10 cellular contexts compared by ENCODE assay signal in genomic region chr17:76446449-76447231, GRCh38. TPM values are rescaled to one million over a fixed set of nuclear protein-coding genes. Genes with fewer than 3 reads are reported as not detected.
DNase-seq lines count a peak whose midpoint lies in the region; ATAC-seq, FAIRE-seq and TF ChIP-seq lines count a peak whose summit lies in the region.
"Had no signal": no experiment of that assay in that cellular context is flagged by ENCODE, and none has a peak within 500 bp of the region (broad histone marks: within the 10 kb centered on the region; RNA-seq: fewer than 3 reads in every experiment).

No MANE protein-coding gene starts in this region.

- peak overlapping the region; percentile 39; the same call in 1 of the 2 replicates for H3K18ac ChIP-seq in H1 (ENCODE audit: extremely low read depth, low read length)

- H3K27ac Mint-ChIP-seq in nephron progenitor cell, result peak overlapping the region; percentile 3

- H3K79me1 ChIP-seq in H1 (ENCODE audit: low read depth, low read length), result peaks cover 14% of the 10 kb centered on the region

- no peak overlapping the region for H3K14ac ChIP-seq in H1 (ENCODE audit: insufficient read length)

- H3K56ac ChIP-seq in H1 (replicated peaks; ENCODE audit: insufficient read length, low read depth, low read length), result no peak overlapping the region

- no peak overlapping the region; the same call in 1 of the 2 replicates for H4K8ac ChIP-seq in H1 (ENCODE audit: extremely low read depth, insufficient read depth, low read length)

- no peak overlapping the region for H2AK5ac ChIP-seq in H1 (ENCODE audit: low read depth, low read length)

- peak overlapping the region; percentile 35 to 56; a peak in 3 of 4 replicates for H3K4me2 ChIP-seq in H1 (ENCODE audit: insufficient read depth in 1 of 2, low read depth in 2 of 2, low read length in 2 of 2)

- H4K5ac ChIP-seq in H1 (ENCODE audit: insufficient read length, low read depth, low read length), result no peak overlapping the region

- no peak overlapping the region for H2BK12ac ChIP-seq in H1 (ENCODE audit: low read depth, low read length)

- no peak overlapping the region for H3K4me3 Mint-ChIP-seq in nephron progenitor cell

- POLR2A ChIA-PET in H1 (lab: Charles Lee; ENCODE audit: partially characterized antibody), result interaction anchor here (1.7 kb wide), 1 partner anchor 12 kb away, joined by 5 read pairs; no protein-coding TSS in a partner anchor

- H3K4me3 ChIP-seq in MG63, result peak overlapping the region; percentile 30
- peak overlapping the region in 1 of 4 experiments; percentile 31; a peak in 3 of 8 replicates for H3K4me3 ChIP-seq in H1 (ENCODE audit: extremely low read depth in 1 of 4, insufficient read depth in 2 of 4, low read depth in 3 of 4, low read length in 4 of 4)
- no peak overlapping the region for H3K4me3 ChIP-seq in prostate gland
- H3K4me3 ChIP-seq: HAP-1 had no signal

- TF ChIP-seq POLR2A in H1 (IDR thresholded peaks at IDR 0.05; ENCODE audit: control extremely low read depth in 1 of 2, low read depth in 2 of 2, low read length in 2 of 2), result no peak
- no peak for TF ChIP-seq POLR2A in prostate gland (IDR thresholded peaks at IDR 0.05)

- H3K27me3 ChIP-seq in MG63 (no peaks in the 10 kb centered on the region), H1 (replicated peaks in 1 of 4; ENCODE audit: control insufficient read depth in 3 of 4, extremely low read depth in 1 of 4, insufficient read depth in 3 of 4, low read length in 3 of 4) (no peaks in the 10 kb centered on the region), prostate gland (replicated peaks; ENCODE audit: insufficient read depth) (no peaks in the 10 kb centered on the region)

- no peaks in the 10 kb centered on the region for H3K9me3 Mint-ChIP-seq in nephron progenitor cell

- H3K79me2 ChIP-seq in H1 (ENCODE audit: control insufficient read depth in 1 of 2, insufficient read depth in 2 of 2, low read length in 2 of 2), result peaks cover 40 to 93% of the 10 kb centered on the region in 2 experiments

- CTCF ChIA-PET in H1 (lab: Charles Lee; ENCODE audit: partially characterized antibody), result interaction anchor here (1.8 to 4.7 kb wide), 5 partner anchors 12 to 39 kb away, joined by 4 to 20 read pairs (median 13); no protein-coding TSS in a partner anchor

- H3K9me3 ChIP-seq in MG63 (no peaks in the 10 kb centered on the region), H1 (ENCODE audit: insufficient read depth in 2 of 2, low read depth in 1 of 2, low read length in 1 of 2) (no peaks in the 10 kb centered on the region), prostate gland (no peaks in the 10 kb centered on the region)
- H3K9me3 ChIP-seq: HAP-1 had no signal

- no peak overlapping the region for H2BK15ac ChIP-seq in H1 (ENCODE audit: low read length)

- H3K36me3 ChIP-seq in MG63 (peaks cover 19% of the 10 kb centered on the region), H1 (ENCODE audit: control insufficient read depth in 2 of 4, insufficient read depth in 4 of 4, low read length in 3 of 4) (no peaks in the 10 kb centered on the region), prostate gland (no peaks in the 10 kb centered on the region)

- H3K9ac ChIP-seq in H1 (replicated peaks in 1 of 4; ENCODE audit: extremely low read depth in 1 of 4, low read depth in 3 of 4, low read length in 3 of 4), result no peak overlapping the region

- 66% methylated on average over 9 of the region's 9 CpGs; no CpG with 5 or more reads in 1 of the 2 experiments for WGBS in H1 (ENCODE audit: extremely low coverage in 1 of 2, insufficient coverage in 1 of 2, insufficient read length in 1 of 2, insufficient replicate concordance in 2 of 2, low coverage in 1 of 2, low lambda C conversion rate in 2 of 2, missing lambda C conversion rate in 1 of 2), 2 experiments
- 49% methylated on average over 9 of the region's 9 CpGs for WGBS in prostate gland

- H3K23me2 ChIP-seq in H1 (ENCODE audit: low read depth, low read length), result no peaks in the 10 kb centered on the region

- intact Hi-C loops in prostate gland (cut with DNase I), result no loop called here

- peak overlapping the region; percentile 81; the same call in 1 of the 2 replicates for H2BK5ac ChIP-seq in H1 (ENCODE audit: low read depth, low read length)

- H3K36me3 Mint-ChIP-seq in nephron progenitor cell (ENCODE audit: low read depth), result peaks cover 16% of the 10 kb centered on the region

- peaks cover 19 to 34% of the 10 kb centered on the region in 2 experiments for H4K20me1 ChIP-seq in H1 (replicated peaks in 1 of 2; ENCODE audit: control insufficient read depth in 1 of 2, insufficient read depth in 2 of 2, low read length in 2 of 2)

- TF ChIP-seq CTCF in H1 (IDR thresholded peaks at IDR 0.05; ENCODE audit: control extremely low read depth in 1 of 3, insufficient read depth in 1 of 3, low read depth in 1 of 3, low read length in 3 of 3) (no peak), nephron progenitor cell (IDR thresholded peaks at IDR 0.05) (no peak), prostate gland (IDR thresholded peaks at IDR 0.05) (no peak)

- no peak for TF ChIP-seq EP300 in H1 (IDR thresholded peaks at IDR 0.05; ENCODE audit: borderline replicate concordance in 1 of 2, low read depth in 2 of 2, low read length in 2 of 2)

- peaks cover 85% of the 10 kb centered on the region for H3K4me1 Mint-ChIP-seq in nephron progenitor cell

- peak overlapping the region; percentile 12 for H4K91ac ChIP-seq in H1 (replicated peaks; ENCODE audit: insufficient read length, low read length)

- peak overlapping the region; percentile 23 for H3K4ac ChIP-seq in H1 (replicated peaks; ENCODE audit: insufficient read length, low read depth, low read length)

- H3K27me3 Mint-ChIP-seq in nephron progenitor cell (ENCODE audit: low read depth, poor library complexity), result no peaks in the 10 kb centered on the region

- no peak overlapping the region for H3K27ac ChIP-seq in H1 (ENCODE audit: low read depth, low read length)
- H3K27ac ChIP-seq in prostate gland, result no peak overlapping the region
- H3K27ac ChIP-seq: VCaP had no signal

- no peak overlapping the region for H3K23ac ChIP-seq in H1 (ENCODE audit: insufficient read length)

- H2AFZ ChIP-seq in H1 (ENCODE audit: low read length), result no peak overlapping the region

- H2BK20ac ChIP-seq in H1 (ENCODE audit: low read length), result 0 out of 2 replicates have a peak overlapping the region, but pooled peaks have one; percentile 10

- no peak for TF ChIP-seq RAD21 in H1 (IDR thresholded peaks at IDR 0.05 in 1 of 2, conservative IDR thresholded peaks at IDR 0.05 in 1 of 2; ENCODE audit: low read depth in 2 of 2, low read length in 2 of 2)

- DNase-seq in EH (ENCODE audit: low read depth) (peak; percentile 88), MG63 (peak; percentile 91), H1 (ENCODE audit: low read depth in 1 of 2, low spot score in 2 of 2) (no peak), nephron progenitor cell (no peak), NCI-H1105 (lab: John Stamatoyannopoulos, UW) (no peak), prostate gland (ENCODE audit: low spot score) (no peak)
- DNase-seq in activated naive CD4-positive, alpha-beta T cell treated with anti-CD3 and anti-CD28 coated beads, Interleukin-2, amount 50 U/mL, for 16 hours, result no peak

- no peak for ATAC-seq in GM18511 (IDR thresholded peaks at IDR 0.05; ENCODE audit: unreplicated experiment)

- H3K4me1 ChIP-seq in H1 (replicated peaks in 1 of 4; ENCODE audit: control insufficient read depth in 3 of 4, insufficient read depth in 4 of 4, low read length in 3 of 4) (peaks cover 33 to 63% (median 58%) of the 10 kb centered on the region in 4 experiments), prostate gland (replicated peaks) (peaks cover 4% of the 10 kb centered on the region)

- no peak for FAIRE-seq in H1 (lab: Jason Lieb, UNC)

- H2BK120ac ChIP-seq in H1 (replicated peaks; ENCODE audit: low read depth, low read length), result no peak overlapping the region

TF ChIP-seq in H1, 55 proteins besides CTCF, POLR2A, EP300 and RAD21 (continues in another document):
- TF ChIP-seq SP4 (IDR thresholded peaks at IDR 0.05; ENCODE audit: low read length) (no peak), TAF7 (optimal IDR thresholded peaks at IDR 0.05; ENCODE audit: borderline replicate concordance, low read depth, low read length) (no peak)

RNA-seq across cellular contexts. Expression of gene UBE2O, which starts 6.3 kb away (rescaled TPM):
- 19.7 and 32.7 TPM in 2 replicates for total RNA-seq in MG63 (2014; rRNA removed; shearing (Covaris generic); ENCODE audit: low replicate concordance)
- 63.0 and 65.6 TPM in 2 replicates for total RNA-seq in H1 (2021; fragmentation: NEBNext Ultra II Directional; extraction: Animal tissue kit (Norgen Biotek cat#: 25700))
- 24.4 and 34.1 TPM in 2 replicates for polyA plus RNA-seq in H1 (2011; rRNA removed)
- 26.6 TPM for polyA plus RNA-seq in H1 (2011; cell fraction: cytosol; rRNA removed)
- 63.4 TPM for polyA plus RNA-seq in H1 (2011; cell fraction: nucleus; rRNA removed)
- polyA plus RNA-seq in H1 (2012, experiment 1 of 2), result 37.4 to 63.3 TPM (median 56.2 TPM) in 4 replicates
- 31.8 TPM for polyA plus RNA-seq in H1 (2012, experiment 2 of 2)
- polyA plus RNA-seq in H1 (2013, experiment 1 of 2), result 25.8 TPM
- polyA plus RNA-seq in H1 (2013, experiment 2 of 2), result 23.6 TPM
- 119 and 174 TPM in 2 replicates for polyA minus RNA-seq in H1 (2011; rRNA and poly(A)+ RNA removed)
- polyA minus RNA-seq in H1 (2011; cell fraction: cytosol; rRNA and poly(A)+ RNA removed), result 36.0 TPM
- 29.6 TPM for polyA minus RNA-seq in H1 (2011; cell fraction: nucleus; rRNA and poly(A)+ RNA removed)
- total RNA-seq in prostate gland, result 10 to 100 TPM; 19.9 to 39.8 TPM

RNA-seq across cellular contexts. Expression of gene AANAT, which starts 20.8 kb away (rescaled TPM):
- total RNA-seq in MG63 (2014; rRNA removed; shearing (Covaris generic); ENCODE audit: low replicate concordance), result not detected in 2 replicates
- total RNA-seq in H1 (2021; fragmentation: NEBNext Ultra II Directional; extraction: Animal tissue kit (Norgen Biotek cat#: 25700)), result not detected in 2 replicates
- 0.53 and 1.1 TPM in 2 replicates for polyA plus RNA-seq in H1 (2011; rRNA removed)
- 0.43 TPM for polyA plus RNA-seq in H1 (2011; cell fraction: cytosol; rRNA removed)
- polyA plus RNA-seq in H1 (2011; cell fraction: nucleus; rRNA removed), result 1.5 TPM
- 0.46 to 0.76 TPM (median 0.68 TPM) in 4 replicates for polyA plus RNA-seq in H1 (2012, experiment 1 of 2)
- polyA plus RNA-seq in H1 (2012, experiment 2 of 2), result not detected
- 0.16 TPM for polyA plus RNA-seq in H1 (2013, experiment 1 of 2)
- polyA plus RNA-seq in H1 (2013, experiment 2 of 2), result 0.13 TPM
- polyA minus RNA-seq in H1 (2011; rRNA and poly(A)+ RNA removed), result not detected in 2 replicates
- polyA minus RNA-seq in H1 (2011; cell fraction: cytosol; rRNA and poly(A)+ RNA removed), result not detected
- polyA minus RNA-seq in H1 (2011; cell fraction: nucleus; rRNA and poly(A)+ RNA removed), result not detected
- not detected for total RNA-seq in prostate gland

RNA-seq across cellular contexts. Expression of gene RHBDF2, which starts 54.6 kb away (rescaled TPM):
- total RNA-seq in MG63 (2014; rRNA removed; shearing (Covaris generic); ENCODE audit: low replicate concordance), result 5.9 and 20.9 TPM in 2 replicates
- total RNA-seq in H1 (2021; fragmentation: NEBNext Ultra II Directional; extraction: Animal tissue kit (Norgen Biotek cat#: 25700)), result 25.9 and 26.2 TPM in 2 replicates
- polyA plus RNA-seq in H1 (2011; rRNA removed), result 21.2 and 27.9 TPM in 2 replicates
- polyA plus RNA-seq in H1 (2011; cell fraction: cytosol; rRNA removed), result 15.5 TPM
- polyA plus RNA-seq in H1 (2011; cell fraction: nucleus; rRNA removed), result 46.6 TPM
- 16.4 to 25.4 TPM (median 22.4 TPM) in 4 replicates for polyA plus RNA-seq in H1 (2012, experiment 1 of 2)
- 15.6 TPM for polyA plus RNA-seq in H1 (2012, experiment 2 of 2)
- polyA plus RNA-seq in H1 (2013, experiment 1 of 2), result 30.8 TPM
- 30.3 TPM for polyA plus RNA-seq in H1 (2013, experiment 2 of 2)
- 12.5 and 16.5 TPM in 2 replicates for polyA minus RNA-seq in H1 (2011; rRNA and poly(A)+ RNA removed)
- polyA minus RNA-seq in H1 (2011; cell fraction: cytosol; rRNA and poly(A)+ RNA removed), result 16.4 TPM
- 22.9 TPM for polyA minus RNA-seq in H1 (2011; cell fraction: nucleus; rRNA and poly(A)+ RNA removed)
- 10 to 100 TPM; 29.9 to 31.1 TPM for total RNA-seq in prostate gland

Comparison
In these comparisons a context has a peak if more than half of its experiments do, and no peak if none do; other contexts are left out.
1. DNase-seq: peak in EH (single experiment) and MG63 (single experiment); none in H1 (0 of 2), nephron progenitor cell (single experiment), NCI-H1105 (single experiment), activated naive CD4-positive, alpha-beta T cell treated with anti-CD3 and anti-CD28 coated beads, Interleukin-2, amount 50 U/mL, for 16 hours (single experiment) and prostate gland (single experiment).